In the genomic region with DNA sequence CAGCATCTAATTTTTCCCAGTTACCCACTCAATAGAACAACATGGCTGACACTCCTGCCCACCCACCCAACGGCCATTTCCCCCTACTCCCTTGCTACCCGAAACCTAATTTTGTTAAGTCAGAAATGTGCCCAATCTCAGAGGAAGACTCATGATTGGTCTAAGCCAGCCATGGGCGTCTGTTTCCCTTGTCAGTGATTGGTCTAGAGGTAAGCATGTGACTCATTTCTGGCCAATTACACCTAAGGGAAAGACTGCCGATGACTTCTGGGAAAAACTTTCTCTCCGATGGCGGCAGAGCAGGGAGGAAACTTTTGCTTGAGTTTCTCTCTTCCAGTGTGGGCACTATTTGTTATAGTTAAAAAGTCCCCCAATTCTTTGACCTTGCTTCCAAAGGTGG, we compare ENCODE assay signal across 22 cellular contexts.
"Had no signal": no experiment of that assay in that cellular context is flagged by ENCODE, and none has a peak within 500 bp of the region (broad histone marks: within the 10 kb centered on the region; RNA-seq: fewer than 3 reads in every experiment).

No MANE protein-coding gene starts in this region.

- H3K4me1 ChIP-seq: breast epithelium had no signal

- H3K27ac ChIP-seq: breast epithelium, Peyer's patch, RWPE1 had no signal

- H3K9me3 ChIP-seq: breast epithelium, Peyer's patch had no signal

- H3K36me3 ChIP-seq: breast epithelium, Peyer's patch had no signal

- ATAC-seq: activated CD8-positive, alpha-beta memory T cell treated with anti-CD3 and anti-CD28 coated beads, Interleukin-2, amount 10 ng/mL, durations not matched to agents 7 days and 5 days; T-helper 17 cell had no signal

- H3K27me3 ChIP-seq: breast epithelium, Peyer's patch had no signal

- H3K4me3 ChIP-seq: breast epithelium, Peyer's patch had no signal

- DNase-seq: activated B cell treated with CpG ODN at 0.5 μM for 24 hours; activated CD4-positive, alpha-beta T cell treated with anti-CD3 and anti-CD28 coated beads for 1 hour; activated CD4-positive, alpha-beta T cell treated with anti-CD3 and anti-CD28 coated beads, Interleukin-2, amount 10 ng/mL, durations not matched to agents 24 days and 14 days; activated CD4-positive, alpha-beta T cell treated with anti-CD3 and anti-CD28 coated beads, Interleukin-2, amount 50 U/mL, for 48 hours; activated CD8-positive, alpha-beta memory T cell treated with anti-CD3 and anti-CD28 coated beads, Interleukin-2, amount 10 ng/mL, durations not matched to agents 7 days and 5 days; activated effector memory CD4-positive, alpha-beta T cell treated with Interleukin-2 at 50 U/mL for 16 hours; activated naive CD4-positive, alpha-beta T cell; activated T-cell treated with anti-CD3 and anti-CD28 coated beads, Interleukin-2, amount 50 U/mL, for 24 hours; MM.1S; NCI-H1105; NCI-H1436; NCI-H187; NCI-H2081; NCI-H446; NCI-H524; OCI-M1; Peyer's patch; SHP77; T-helper 17 cell; T-helper 9 cell had no signal
